ENCODE assay signal across 14 cellular contexts in genomic region chr1:186626533-186626932, GRCh38. TPM values are rescaled to one million over a fixed set of nuclear protein-coding genes. Genes with fewer than 3 reads are reported as not detected.
DNase-seq lines count a peak whose midpoint lies in the region; ATAC-seq and TF ChIP-seq lines count a peak whose summit lies in the region.
"Had no signal": no experiment of that assay in that cellular context is flagged by ENCODE, and none has a peak within 500 bp of the region (broad histone marks: within the 10 kb centered on the region; RNA-seq: fewer than 3 reads in every experiment).

No MANE protein-coding gene starts in this region.

- ATAC-seq in GM18519 (IDR thresholded peaks at IDR 0.05; ENCODE audit: low FRiP score, unreplicated experiment) (peak; percentile 82), HG03175 (IDR thresholded peaks at IDR 0.05; ENCODE audit: unreplicated experiment) (peak; percentile 60)
- ATAC-seq: esophagus mucosa had no signal

- peak overlapping the region; percentile 82 for H3K27ac Mint-ChIP-seq in mesothelial cell of epicardium
- H3K27ac Mint-ChIP-seq: stimulated activated naive CD8-positive, alpha-beta T cell treated with anti-CD3 and anti-CD28 coated beads, Interleukin-15, Interleukin-2, amounts not matched to agents 100 ng/mL and 50 ng/mL, for 24 hours had no signal

- H3K9me3 Mint-ChIP-seq in mesothelial cell of epicardium, result no peaks in the 10 kb centered on the region
- H3K9me3 Mint-ChIP-seq: central memory CD8-positive, alpha-beta T cell; stimulated activated naive CD8-positive, alpha-beta T cell treated with anti-CD3 and anti-CD28 coated beads, Interleukin-15, Interleukin-2, amounts not matched to agents 100 ng/mL and 50 ng/mL, for 24 hours had no signal

- DNase-seq in amniotic epithelial cell (ENCODE audit: low read depth) (peak; percentile 53), mesothelial cell of epicardium (ENCODE audit: low spot score in 2 of 2, unreplicated experiment in 2 of 2) (no peak), pons (ENCODE audit: low spot score) (no peak), NCI-H2196 treated with DMSO at 0.1 percent for 48 hours (lab: John Stamatoyannopoulos, UW; ENCODE audit: unreplicated experiment) (no peak), NCI-H2196 (lab: John Stamatoyannopoulos, UW; ENCODE audit: unreplicated experiment) (no peak), NCI-H1436 (lab: John Stamatoyannopoulos, UW) (no peak)
- DNase-seq: activated naive CD4-positive, alpha-beta T cell treated with anti-CD3 and anti-CD28 coated beads, Interleukin-2, amount 50 U/mL, for 16 hours; NCI-H1048; retina had no signal

- no peak overlapping the region for H3K4me3 Mint-ChIP-seq in mesothelial cell of epicardium
- H3K4me3 Mint-ChIP-seq: central memory CD8-positive, alpha-beta T cell; stimulated activated naive CD8-positive, alpha-beta T cell treated with anti-CD3 and anti-CD28 coated beads, Interleukin-15, Interleukin-2, amounts not matched to agents 100 ng/mL and 50 ng/mL, for 24 hours had no signal

- no peaks in the 10 kb centered on the region for H3K36me3 Mint-ChIP-seq in mesothelial cell of epicardium

- H3K27me3 Mint-ChIP-seq in mesothelial cell of epicardium (ENCODE audit: low read depth), result no peaks in the 10 kb centered on the region
- H3K27me3 Mint-ChIP-seq: central memory CD8-positive, alpha-beta T cell had no signal

- H3K4me1 Mint-ChIP-seq in mesothelial cell of epicardium, result peaks cover 2% of the 10 kb centered on the region
- H3K4me1 Mint-ChIP-seq: central memory CD8-positive, alpha-beta T cell had no signal

- TF ChIP-seq CTCF in mesothelial cell of epicardium (IDR thresholded peaks at IDR 0.05; ENCODE audit: unreplicated experiment), result no peak

RNA-seq across cellular contexts. Expression of gene PTGS2, which starts 53.7 kb away (rescaled TPM):
- 18.4 to 20.2 TPM (median 19.1 TPM) in 3 replicates for total RNA-seq in mesothelial cell of epicardium
